ENCODE assay signal across 1 cellular context in genomic region chr3:98824256-98824655, GRCh38.
TF ChIP-seq lines count a peak whose summit lies in the region.

No MANE protein-coding gene starts in this region.

TF ChIP-seq in WTC11, 78 proteins besides CTCF, POLR2A, EP300 and RAD21 (continued from another document):
- TF ChIP-seq HMGXB4 (CRISPR knock-in tag; IDR thresholded peaks at IDR 0.05) (no peak), HMGA2 (CRISPR knock-in tag; IDR thresholded peaks at IDR 0.05) (no peak), CREM (CRISPR knock-in tag; IDR thresholded peaks at IDR 0.05) (no peak), NR2C2 (CRISPR knock-in tag; IDR thresholded peaks at IDR 0.05) (no peak), ZNF219 (CRISPR knock-in tag; IDR thresholded peaks at IDR 0.05; ENCODE audit: borderline replicate concordance) (no peak), ZNF138 (CRISPR knock-in tag; conservative IDR thresholded peaks at IDR 0.05) (no peak), FOXK1 (CRISPR knock-in tag; IDR thresholded peaks at IDR 0.05) (no peak), ELF4 (CRISPR knock-in tag; IDR thresholded peaks at IDR 0.05; ENCODE audit: low read depth) (no peak), FOXP1 (CRISPR knock-in tag; IDR thresholded peaks at IDR 0.05; ENCODE audit: borderline replicate concordance) (no peak), MXD4 (CRISPR knock-in tag; IDR thresholded peaks at IDR 0.05; ENCODE audit: borderline replicate concordance) (no peak), TEAD1 (CRISPR knock-in tag; IDR thresholded peaks at IDR 0.05) (no peak)
- TF ChIP-seq, protein P1, sequence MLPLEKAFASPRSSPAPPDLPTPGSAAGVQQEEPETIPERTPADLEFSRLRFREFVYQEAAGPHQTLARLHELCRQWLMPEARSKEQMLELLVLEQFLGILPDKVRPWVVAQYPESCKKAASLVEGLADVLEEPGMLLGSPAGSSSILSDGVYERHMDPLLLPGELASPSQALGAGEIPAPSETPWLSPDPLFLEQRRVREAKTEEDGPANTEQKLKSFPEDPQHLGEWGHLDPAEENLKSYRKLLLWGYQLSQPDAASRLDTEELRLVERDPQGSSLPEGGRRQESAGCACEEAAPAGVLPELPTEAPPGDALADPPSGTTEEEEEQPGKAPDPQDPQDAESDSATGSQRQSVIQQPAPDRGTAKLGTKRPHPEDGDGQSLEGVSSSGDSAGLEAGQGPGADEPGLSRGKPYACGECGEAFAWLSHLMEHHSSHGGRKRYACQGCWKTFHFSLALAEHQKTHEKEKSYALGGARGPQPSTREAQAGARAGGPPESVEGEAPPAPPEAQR (CRISPR knock-in tag; IDR thresholded peaks at IDR 0.05), result no peak
